ENCODE assay signal across 1 cellular context in genomic region chr6:37705239-37706051, GRCh38.
TF ChIP-seq lines count a peak whose summit lies in the region.

No MANE protein-coding gene starts in this region.

TF ChIP-seq in K562, 482 proteins besides CTCF, POLR2A, EP300 and RAD21 (continued from another document and continues in another):
- no peak for TF ChIP-seq PHF21A (IDR thresholded peaks at IDR 0.05; ENCODE audit: borderline replicate concordance, low read depth)
- no peak for TF ChIP-seq ZNF79 (CRISPR knock-in tag; IDR thresholded peaks at IDR 0.05; ENCODE audit: low read depth)
- no peak for TF ChIP-seq MTF1 (CRISPR knock-in tag; IDR thresholded peaks at IDR 0.05; ENCODE audit: borderline replicate concordance)
- TF ChIP-seq L3MBTL2 (IDR thresholded peaks at IDR 0.05) = peak; percentile 38
- TF ChIP-seq RBM15 (IDR thresholded peaks at IDR 0.05; ENCODE audit: insufficient read depth, low read length) = no peak
- no peak for TF ChIP-seq HIVEP1 (CRISPR knock-in tag; IDR thresholded peaks at IDR 0.05)
- no peak for TF ChIP-seq RNF219 (CRISPR knock-in tag; IDR thresholded peaks at IDR 0.05)
- no peak for TF ChIP-seq NCOA4 (IDR thresholded peaks at IDR 0.05; ENCODE audit: partially characterized antibody)
- TF ChIP-seq PURB (CRISPR knock-in tag; IDR thresholded peaks at IDR 0.05; ENCODE audit: low read depth) = no peak
- TF ChIP-seq CC2D1A (IDR thresholded peaks at IDR 0.05) = peak; percentile 50; the same call in 1 of the 2 replicates
- TF ChIP-seq ATF7 (IDR thresholded peaks at IDR 0.05) = no peak
- 0 out of 2 replicates have a peak, but pooled peaks have one; percentile 33 for TF ChIP-seq RAD51 (IDR thresholded peaks at IDR 0.05; ENCODE audit: borderline replicate concordance, low read depth)
- peak; percentile 33; the same call in 1 of the 2 replicates for TF ChIP-seq DEAF1 (CRISPR knock-in tag; IDR thresholded peaks at IDR 0.05)
- TF ChIP-seq GATAD2B (IDR thresholded peaks at IDR 0.05; ENCODE audit: borderline replicate concordance) = no peak
- 0 out of 2 replicates have a peak, but pooled peaks have one; percentile 19 for TF ChIP-seq LEF1 (IDR thresholded peaks at IDR 0.05)
- 0 out of 2 replicates have a peak, but pooled peaks have one; percentile 32 for TF ChIP-seq SMC3 (conservative IDR thresholded peaks at IDR 0.05; ENCODE audit: insufficient read depth, low read depth, low read length)
- no peak for TF ChIP-seq PTBP1 (IDR thresholded peaks at IDR 0.05; ENCODE audit: low read depth, low read length)
- no peak for TF ChIP-seq ZNF696 (CRISPR knock-in tag; conservative IDR thresholded peaks at IDR 0.05)
- peak; percentile 58; the same call in 1 of the 2 replicates for TF ChIP-seq CTBP1 (IDR thresholded peaks at IDR 0.05; ENCODE audit: borderline replicate concordance)
- no peak for TF ChIP-seq TAF15 (IDR thresholded peaks at IDR 0.05; ENCODE audit: low read depth, low read length)
- no peak for TF ChIP-seq HEY1 (CRISPR knock-in tag; IDR thresholded peaks at IDR 0.05; ENCODE audit: borderline replicate concordance)
- TF ChIP-seq FOSL1 (tag; conservative IDR thresholded peaks at IDR 0.05) = no peak
- TF ChIP-seq SMARCA4 (IDR thresholded peaks at IDR 0.05) = 0 out of 2 replicates have a peak, but pooled peaks have one; percentile 33
- no peak for TF ChIP-seq MTA1 (IDR thresholded peaks at IDR 0.05; ENCODE audit: borderline replicate concordance)
- TF ChIP-seq CUX1 (CRISPR knock-in tag; IDR thresholded peaks at IDR 0.05) = no peak
- TF ChIP-seq NCOA2 (IDR thresholded peaks at IDR 0.05; ENCODE audit: partially characterized antibody in 2 of 2) = no peak
- TF ChIP-seq PHF20 (IDR thresholded peaks at IDR 0.05; ENCODE audit: partially characterized antibody) = peak; percentile 3
- no peak for TF ChIP-seq ZBTB2 (IDR thresholded peaks at IDR 0.05)
- no peak for TF ChIP-seq CBFA2T3 (IDR thresholded peaks at IDR 0.05)
- TF ChIP-seq ELK1 (CRISPR knock-in tag; IDR thresholded peaks at IDR 0.05) = no peak
- TF ChIP-seq TRIM25 (IDR thresholded peaks at IDR 0.05; ENCODE audit: borderline replicate concordance) = no peak
- TF ChIP-seq CREM (IDR thresholded peaks at IDR 0.05; ENCODE audit: low read depth) = peak; percentile 84
- TF ChIP-seq ZNF717 (CRISPR knock-in tag; IDR thresholded peaks at IDR 0.05) = no peak
- no peak for TF ChIP-seq NFE2L1 (tag; IDR thresholded peaks at IDR 0.05; ENCODE audit: borderline replicate concordance, low read depth)
- TF ChIP-seq MXI1 (IDR thresholded peaks at IDR 0.05; ENCODE audit: low read depth, low read length) = peak; percentile 56; the same call in 1 of the 2 replicates
- TF ChIP-seq STAT5A (IDR thresholded peaks at IDR 0.05; ENCODE audit: borderline replicate concordance, low read length) = no peak
- no peak for TF ChIP-seq FUS (optimal IDR thresholded peaks at IDR 0.05; ENCODE audit: low read depth, low read length)
- no peak for TF ChIP-seq ZBTB5 (IDR thresholded peaks at IDR 0.05)
- TF ChIP-seq GATAD2A (IDR thresholded peaks at IDR 0.05) = no peak
- peak; percentile 55; the same call in 1 of the 2 replicates for TF ChIP-seq RB1 (IDR thresholded peaks at IDR 0.05; ENCODE audit: low read depth)
- TF ChIP-seq POLR2G (IDR thresholded peaks at IDR 0.05; ENCODE audit: low read depth, low read length) = peak; percentile 39; the same call in 1 of the 2 replicates
- TF ChIP-seq ZNF76 (CRISPR knock-in tag; IDR thresholded peaks at IDR 0.05; ENCODE audit: borderline replicate concordance) = no peak
- TF ChIP-seq SIN3B (IDR thresholded peaks at IDR 0.05; ENCODE audit: low read depth) = no peak; the same call in 1 of the 2 replicates
- TF ChIP-seq ETS1 (conservative IDR thresholded peaks at IDR 0.05; ENCODE audit: control insufficient read depth, low read depth, low read length) = no peak
- no peak for TF ChIP-seq TAF7 (tag; IDR thresholded peaks at IDR 0.05)
- TF ChIP-seq MNT (conservative IDR thresholded peaks at IDR 0.05) = peak in 1 of 2 experiments; percentile 77; a peak in 3 of 4 replicates
